In the genomic region with DNA sequence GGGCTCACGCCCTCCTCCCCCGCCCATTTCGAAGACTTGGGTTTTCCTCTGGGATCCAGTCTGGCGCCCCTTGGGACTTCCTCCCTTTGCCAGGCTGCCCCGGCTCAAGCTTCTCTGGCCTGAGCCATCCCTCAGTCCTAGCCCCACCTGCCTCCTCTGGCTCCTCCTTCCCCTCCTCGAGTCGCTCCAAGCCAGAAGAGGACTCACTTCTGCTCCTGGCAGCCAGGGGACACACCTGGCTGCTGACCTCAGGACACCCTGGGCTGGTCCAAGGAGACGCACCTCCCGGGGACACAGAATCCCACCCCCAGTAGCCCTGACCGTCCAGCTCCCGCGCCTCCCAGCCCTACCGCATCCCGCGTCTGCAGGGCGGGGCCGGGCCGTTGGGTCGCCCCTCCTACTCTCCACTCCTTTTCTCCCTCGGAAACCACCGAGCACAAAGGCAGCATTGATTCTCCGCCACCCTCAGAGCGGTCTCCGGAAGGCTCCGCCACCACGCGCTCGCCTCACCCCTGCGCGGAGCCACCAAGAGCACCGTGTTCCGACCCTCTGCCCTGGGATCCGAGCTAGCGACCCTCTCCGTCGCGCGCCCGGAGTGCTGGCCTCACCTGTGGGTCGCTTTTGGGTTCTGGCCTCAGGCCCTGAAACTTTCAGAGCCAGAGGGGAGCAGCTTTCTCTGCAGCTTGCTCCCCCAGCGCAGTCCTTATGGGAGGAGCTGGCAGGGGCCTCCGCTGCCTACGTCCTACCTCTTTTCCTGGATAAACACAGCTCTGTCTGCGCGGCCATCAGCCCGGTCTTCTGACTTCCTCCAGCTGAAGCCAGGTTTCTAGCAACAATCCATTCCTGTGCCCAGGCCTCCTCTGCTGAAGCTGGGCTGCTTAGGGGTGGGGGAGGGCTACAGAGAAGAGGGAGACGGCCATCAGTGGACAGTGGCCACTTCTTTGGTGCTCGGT, we compare ENCODE assay signal across 8 cellular contexts. TPM values are rescaled to one million over a fixed set of nuclear protein-coding genes. Genes with fewer than 3 reads are reported as not detected.
DNase-seq lines count a peak whose midpoint lies in the region; ATAC-seq and TF ChIP-seq lines count a peak whose summit lies in the region.

A gene (minus strand): TSS at position 364 of the 953 bp plus-strand sequence. CDS start 831 bp downstream, outside the sequence.

- H3K9me3 ChIP-seq in iPS-20b (ENCODE audit: insufficient read depth, low read depth, low read length) (no peaks in the 10 kb centered on the region), skeletal muscle tissue (ENCODE audit: control insufficient read depth in 3 of 3, low read length in 3 of 3) (no peaks in the 10 kb centered on the region)

- ATAC-seq in HG03354 (IDR thresholded peaks at IDR 0.05; ENCODE audit: poor library complexity, severe bottlenecking, unreplicated experiment): peak; percentile 57
- ATAC-seq in HG03139 (IDR thresholded peaks at IDR 0.05; ENCODE audit: unreplicated experiment): no peak
- no peak for ATAC-seq in HG03108 (IDR thresholded peaks at IDR 0.05; ENCODE audit: unreplicated experiment)

- H3K36me3 ChIP-seq in iPS-20b (ENCODE audit: insufficient read depth, low read depth, low read length): no peaks in the 10 kb centered on the region
- H3K36me3 ChIP-seq in skeletal muscle tissue (ENCODE audit: control insufficient read depth in 3 of 3, insufficient read depth in 3 of 3, low read length in 3 of 3): no peaks in the 10 kb centered on the region

- peak within 1 kb of the TSS; percentile 74 for H3K27ac ChIP-seq in iPS-20b (ENCODE audit: low read length)
- no peak within 1 kb of the TSS for H3K27ac ChIP-seq in skeletal muscle tissue (ENCODE audit: low read depth, low read length)

- H3K4me1 ChIP-seq in iPS-20b (ENCODE audit: insufficient read depth, low read length) (peaks cover 11% of the 10 kb centered on the region), skeletal muscle tissue (ENCODE audit: control insufficient read depth in 3 of 3, insufficient read depth in 3 of 3, low read length in 3 of 3) (peaks cover 8 to 20% (median 14%) of the 10 kb centered on the region in 3 donors)

- H3K9ac ChIP-seq in iPS-20b (ENCODE audit: low read depth, low read length) (peak within 1 kb of the TSS; percentile 92), skeletal muscle tissue (ENCODE audit: low read depth in 1 of 3, low read length in 3 of 3) (peak within 1 kb of the TSS in 1 of 3 donors; percentile 10)

- TF ChIP-seq CTCF in AG09309 (IDR thresholded peaks at IDR 0.05; ENCODE audit: control insufficient read depth, insufficient read depth, low read depth, low read length, missing control alignments): no peak

- H3K27me3 ChIP-seq in iPS-20b (ENCODE audit: insufficient read depth, low read length) (peaks cover 49% of the 10 kb centered on the region), skeletal muscle tissue (ENCODE audit: control insufficient read depth in 3 of 3, insufficient read depth in 3 of 3, low read length in 3 of 3) (peaks cover 19 to 44% (median 34%) of the 10 kb centered on the region in 3 donors)

- peak within 1 kb of the TSS; percentile 16 for H3K4me3 ChIP-seq in AG09309 (ENCODE audit: control insufficient read depth, low read depth, low read length)
- peak within 1 kb of the TSS; percentile 83 for H3K4me3 ChIP-seq in iPS-20b (ENCODE audit: low read length)
- H3K4me3 ChIP-seq in skeletal muscle tissue (ENCODE audit: low read length in 3 of 3): peak within 1 kb of the TSS; percentile 23 to 58 (median 49)

- DNase-seq in AG09309 (ENCODE audit: low read depth): no peak
- peak; percentile 42 for DNase-seq in T follicular helper cell (ENCODE audit: low read depth)
- peak; percentile 72 for DNase-seq in astrocyte of the hippocampus (ENCODE audit: low read depth, low spot score)

RNA-seq across cellular contexts. Expression of the gene that starts here (rescaled TPM):
- total RNA-seq in skeletal muscle tissue: not detected

Comparison
In these comparisons a context has a peak if more than half of its experiments do, and no peak if none do; other contexts are left out.
1. H3K4me3 ChIP-seq: peak in every context shown above with its lines; median percentile 83 in iPS-20b; 49 in skeletal muscle tissue; 16 in AG09309.